In the genomic region with DNA sequence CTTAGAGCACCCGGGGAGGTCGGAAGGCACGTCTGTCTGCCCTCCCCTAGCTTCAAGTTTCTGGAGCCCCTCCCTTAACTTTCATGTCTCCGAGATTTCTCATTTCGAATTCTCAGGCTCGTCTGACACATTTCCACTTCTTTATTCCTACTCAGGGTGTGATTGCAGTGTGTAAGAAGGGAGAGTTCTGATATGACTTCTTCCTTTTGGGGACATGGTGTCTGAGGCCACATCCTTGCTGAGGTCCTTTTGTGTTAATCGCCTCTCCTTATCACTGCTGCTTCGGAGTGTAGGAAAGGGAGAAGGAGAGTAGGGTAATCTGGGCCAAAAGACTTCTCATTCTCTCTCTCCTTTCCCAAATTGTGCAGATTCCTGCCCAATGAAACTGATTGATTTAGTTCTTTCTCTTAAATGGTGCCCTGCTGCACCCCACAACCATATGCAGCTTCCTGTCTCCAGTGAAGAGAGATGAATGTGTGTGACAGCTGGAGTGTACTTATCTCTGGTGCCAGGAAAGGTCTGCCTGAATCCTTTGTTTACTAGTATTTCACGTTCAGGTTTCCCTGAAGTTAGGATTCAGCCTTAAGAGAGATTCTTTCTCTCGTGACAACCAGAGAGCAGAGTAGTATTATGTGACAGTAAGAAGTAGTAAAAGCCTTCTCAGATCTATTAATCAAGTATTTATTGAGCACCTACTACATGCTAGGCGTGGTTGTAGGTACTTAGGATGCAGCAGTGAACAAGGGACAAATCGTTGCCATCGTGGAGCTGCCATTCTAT, we compare ENCODE assay signal across 8 cellular contexts. TPM values are rescaled to one million over a fixed set of nuclear protein-coding genes. Genes with fewer than 3 reads are reported as not detected.
DNase-seq lines count a peak whose midpoint lies in the region; ATAC-seq and TF ChIP-seq lines count a peak whose summit lies in the region.

No MANE protein-coding gene starts in this region.

- H3K4me1 ChIP-seq in mononuclear cell (ENCODE audit: insufficient read depth, low read length) = peaks cover 32% of the 10 kb centered on the region

- no peaks in the 10 kb centered on the region for H3K27me3 Mint-ChIP-seq in activated naive CD4-positive, alpha-beta T cell treated with anti-CD3 and anti-CD28 coated beads, Interleukin-2, amount 50 U/mL, for 24 hours
- peaks cover 3% of the 10 kb centered on the region for H3K27me3 Mint-ChIP-seq in brain

- no peaks in the 10 kb centered on the region for H3K9me3 Mint-ChIP-seq in activated naive CD4-positive, alpha-beta T cell treated with anti-CD3 and anti-CD28 coated beads, Interleukin-2, amount 50 U/mL, for 24 hours
- H3K9me3 Mint-ChIP-seq in brain = peaks cover 0 to 4% (median 0%) of the 10 kb centered on the region in 5 experiments

- no peaks in the 10 kb centered on the region for H3K27me3 ChIP-seq in mononuclear cell (ENCODE audit: insufficient read depth, low read length)

- peaks cover 18% of the 10 kb centered on the region for H3K4me1 Mint-ChIP-seq in activated naive CD4-positive, alpha-beta T cell treated with anti-CD3 and anti-CD28 coated beads, Interleukin-2, amount 50 U/mL, for 24 hours
- H3K4me1 Mint-ChIP-seq in brain = peaks cover 52% of the 10 kb centered on the region

- no peak for ATAC-seq in HG02763 (IDR thresholded peaks at IDR 0.05; ENCODE audit: unreplicated experiment)

- peak overlapping the region; percentile 81 for H3K4me3 Mint-ChIP-seq in activated naive CD4-positive, alpha-beta T cell treated with anti-CD3 and anti-CD28 coated beads, Interleukin-2, amount 50 U/mL, for 24 hours
- H3K4me3 Mint-ChIP-seq in brain = peak overlapping the region; percentile 88 to 95 (median 90)

- no peaks in the 10 kb centered on the region for H3K9me3 ChIP-seq in mononuclear cell (ENCODE audit: low read depth, low read length)

- DNase-seq in activated naive CD4-positive, alpha-beta T cell treated with Interleukin-2 at 50 U/mL for 16 hours = no peak
- peak; percentile 57 for DNase-seq in M059J (ENCODE audit: low read depth)
- no peak for DNase-seq in LoVo (ENCODE audit: low spot score)
- no peak for DNase-seq in putamen (ENCODE audit: low spot score)

- H3K27ac Mint-ChIP-seq in activated naive CD4-positive, alpha-beta T cell treated with anti-CD3 and anti-CD28 coated beads, Interleukin-2, amount 50 U/mL, for 24 hours = peak overlapping the region; percentile 91
- H3K27ac Mint-ChIP-seq in brain = peak overlapping the region; percentile 47 to 93 (median 71)

- no peaks in the 10 kb centered on the region for H3K36me3 Mint-ChIP-seq in activated naive CD4-positive, alpha-beta T cell treated with anti-CD3 and anti-CD28 coated beads, Interleukin-2, amount 50 U/mL, for 24 hours
- no peaks in the 10 kb centered on the region for H3K36me3 Mint-ChIP-seq in brain

- H3K4me3 ChIP-seq in mononuclear cell (ENCODE audit: low read length) = peak overlapping the region; percentile 57

- no peak for TF ChIP-seq CTCF in brain (conservative IDR thresholded peaks at IDR 0.05)

RNA-seq across cellular contexts. Expression of a gene that starts 0.7 kb away (rescaled TPM):
- 130 and 159 TPM in 2 replicates for total RNA-seq in M059J (2014; rRNA removed; shearing (Covaris generic))
- polyA plus RNA-seq in brain (ENCODE audit: insufficient read depth, low read depth, low replicate concordance) = 89.6 TPM
- total RNA-seq in mononuclear cell = 0.94 TPM

RNA-seq across cellular contexts. Expression of a gene that starts 18.5 kb away (rescaled TPM):
- 61.9 and 67.3 TPM in 2 replicates for total RNA-seq in M059J (2014; rRNA removed; shearing (Covaris generic))
- polyA plus RNA-seq in brain (ENCODE audit: insufficient read depth, low read depth, low replicate concordance) = 115 TPM
- 78.5 TPM for total RNA-seq in mononuclear cell

RNA-seq across cellular contexts. Expression of a gene that starts 25.5 kb away (rescaled TPM):
- total RNA-seq in M059J (2014; rRNA removed; shearing (Covaris generic)) = 610 and 623 TPM in 2 replicates
- polyA plus RNA-seq in brain (ENCODE audit: insufficient read depth, low read depth, low replicate concordance) = 837 TPM
- 66.3 TPM for total RNA-seq in mononuclear cell

RNA-seq across cellular contexts. Expression of a gene that starts 27.5 kb away (rescaled TPM):
- total RNA-seq in M059J (2014; rRNA removed; shearing (Covaris generic)) = 2.5 and 5.7 TPM in 2 replicates
- polyA plus RNA-seq in brain (ENCODE audit: insufficient read depth, low read depth, low replicate concordance) = 40.7 TPM
- 10.5 TPM for total RNA-seq in mononuclear cell

Comparison
In these comparisons a context has a peak if more than half of its experiments do, and no peak if none do; other contexts are left out.
1. RNA of a gene that starts 0.7 kb away (total RNA-seq): 130 to 159 TPM in M059J; 0.94 TPM in mononuclear cell (single experiment); every median in the first group is over 10 times any median in the second.